ENCODE assay signal across 23 cellular contexts in genomic region chr1:10228528-10228927, GRCh38.
"Had no signal": no experiment of that assay in that cellular context is flagged by ENCODE, and none has a peak within 500 bp of the region (broad histone marks: within the 10 kb centered on the region; RNA-seq: fewer than 3 reads in every experiment).

No MANE protein-coding gene starts in this region.

- ATAC-seq: activated CD8-positive, alpha-beta memory T cell treated with anti-CD3 and anti-CD28 coated beads, Interleukin-2, amount 10 ng/mL, durations not matched to agents 7 days and 5 days; activated naive CD8-positive, alpha-beta T cell treated with anti-CD3 and anti-CD28 coated beads, Interleukin-2, amount 50 U/mL, for 24 hours; T-helper 17 cell had no signal

- H3K4me3 Mint-ChIP-seq: activated B cell treated with CpG ODN at 0.5 μM for 24 hours; activated CD4-positive, alpha-beta T cell treated with anti-CD3 and anti-CD28 coated beads, Interleukin-2, amount 10 ng/mL, durations not matched to agents 24 days and 14 days; activated CD8-positive, alpha-beta memory T cell treated with anti-CD3 and anti-CD28 coated beads, Interleukin-2, amount 10 ng/mL, durations not matched to agents 7 days and 5 days; activated naive CD4-positive, alpha-beta T cell treated with anti-CD3 and anti-CD28 coated beads, Interleukin-2, amount 50 U/mL, for 24 hours; activated naive CD8-positive, alpha-beta T cell treated with anti-CD3 and anti-CD28 coated beads, Interleukin-2, amount 50 U/mL, for 24 hours; activated T-cell treated with anti-CD3 and anti-CD28 coated beads, Interleukin-2, amount 50 U/mL, for 24 hours; activated T-helper 1 cell treated with anti-CD3 and anti-CD28 coated beads, Interleukin-12 subunit alpha, Interleukin-12 subunit beta, Interleukin-2, Interleukin-4 antibody, amounts not matched to agents 30 ng/mL and 10 ng/mL and 1 ng/mL, durations not matched to agents 14 hours and 24 hours and 36 hours; T-helper 17 cell had no signal

- H3K4me1 Mint-ChIP-seq: activated B cell treated with CpG ODN at 0.5 μM for 24 hours had no signal

- H3K9me3 Mint-ChIP-seq: activated B cell treated with CpG ODN at 0.5 μM for 24 hours; activated CD4-positive, alpha-beta T cell treated with anti-CD3 and anti-CD28 coated beads, Interleukin-2, amount 10 ng/mL, durations not matched to agents 24 days and 14 days; activated naive CD4-positive, alpha-beta T cell treated with anti-CD3 and anti-CD28 coated beads, Interleukin-2, amount 50 U/mL, for 24 hours; activated naive CD8-positive, alpha-beta T cell treated with anti-CD3 and anti-CD28 coated beads, Interleukin-2, amount 50 U/mL, for 24 hours; activated T-cell treated with anti-CD3 and anti-CD28 coated beads, Interleukin-2, amount 50 U/mL, for 24 hours; activated T-helper 1 cell treated with anti-CD3 and anti-CD28 coated beads, Interleukin-12 subunit alpha, Interleukin-12 subunit beta, Interleukin-2, Interleukin-4 antibody, amounts not matched to agents 30 ng/mL and 10 ng/mL and 1 ng/mL, durations not matched to agents 14 hours and 24 hours and 36 hours had no signal

- H3K36me3 Mint-ChIP-seq: activated CD8-positive, alpha-beta memory T cell treated with anti-CD3 and anti-CD28 coated beads, Interleukin-2, amount 10 ng/mL, durations not matched to agents 7 days and 5 days; activated naive CD4-positive, alpha-beta T cell treated with anti-CD3 and anti-CD28 coated beads, Interleukin-2, amount 50 U/mL, for 24 hours had no signal

- H3K27me3 Mint-ChIP-seq: activated B cell treated with CpG ODN at 0.5 μM for 24 hours; activated CD4-positive, alpha-beta T cell treated with anti-CD3 and anti-CD28 coated beads, Interleukin-2, amount 10 ng/mL, durations not matched to agents 24 days and 14 days; activated CD8-positive, alpha-beta memory T cell treated with anti-CD3 and anti-CD28 coated beads, Interleukin-2, amount 10 ng/mL, durations not matched to agents 7 days and 5 days; activated naive CD4-positive, alpha-beta T cell treated with anti-CD3 and anti-CD28 coated beads, Interleukin-2, amount 50 U/mL, for 24 hours; activated naive CD8-positive, alpha-beta T cell treated with anti-CD3 and anti-CD28 coated beads, Interleukin-2, amount 50 U/mL, for 24 hours; activated T-cell treated with anti-CD3 and anti-CD28 coated beads, Interleukin-2, amount 50 U/mL, for 24 hours; T-helper 17 cell had no signal

- H3K27ac Mint-ChIP-seq: activated B cell treated with CpG ODN at 0.5 μM for 24 hours; activated CD4-positive, alpha-beta T cell treated with anti-CD3 and anti-CD28 coated beads, Interleukin-2, amount 10 ng/mL, durations not matched to agents 24 days and 14 days; activated CD8-positive, alpha-beta memory T cell treated with anti-CD3 and anti-CD28 coated beads, Interleukin-2, amount 10 ng/mL, durations not matched to agents 7 days and 5 days; activated naive CD4-positive, alpha-beta T cell treated with anti-CD3 and anti-CD28 coated beads, Interleukin-2, amount 50 U/mL, for 24 hours; activated naive CD8-positive, alpha-beta T cell treated with anti-CD3 and anti-CD28 coated beads, Interleukin-2, amount 50 U/mL, for 24 hours; activated T-cell treated with anti-CD3 and anti-CD28 coated beads, Interleukin-2, amount 50 U/mL, for 24 hours; activated T-helper 1 cell treated with anti-CD3 and anti-CD28 coated beads, Interleukin-12 subunit alpha, Interleukin-12 subunit beta, Interleukin-2, Interleukin-4 antibody, amounts not matched to agents 30 ng/mL and 10 ng/mL and 1 ng/mL, durations not matched to agents 14 hours and 24 hours and 36 hours; T-helper 17 cell had no signal

- DNase-seq: activated B cell treated with CpG ODN at 0.5 μM for 24 hours; activated CD4-positive, alpha-beta T cell treated with anti-CD3 and anti-CD28 coated beads for 1 hour; activated CD4-positive, alpha-beta T cell treated with anti-CD3 and anti-CD28 coated beads, Interleukin-2, amount 10 ng/mL, durations not matched to agents 24 days and 14 days; activated CD4-positive, alpha-beta T cell treated with anti-CD3 and anti-CD28 coated beads, Interleukin-2, amount 50 U/mL, for 48 hours; activated CD8-positive, alpha-beta memory T cell treated with anti-CD3 and anti-CD28 coated beads, Interleukin-2, amount 10 ng/mL, durations not matched to agents 7 days and 5 days; activated effector memory CD4-positive, alpha-beta T cell treated with Interleukin-2 at 50 U/mL for 16 hours; activated naive CD4-positive, alpha-beta T cell; activated naive CD8-positive, alpha-beta T cell treated with anti-CD3 and anti-CD28 coated beads, Interleukin-2, amount 50 U/mL, for 24 hours; activated T-cell treated with anti-CD3 and anti-CD28 coated beads, Interleukin-2, amount 50 U/mL, for 24 hours; amygdala; Kasumi-1; KBM-7; NCI-H1105 treated with DMSO at 0.1 percent for 48 hours; NCI-H1436 treated with DMSO at 0.1 percent for 48 hours; NCI-H187; NCI-H2081; NCI-H510A treated with DMSO at 0.1 percent for 48 hours; NCI-H69; SIG-M5; T-helper 17 cell; T-helper 9 cell had no signal
